ENCODE assay signal across 8 cellular contexts in the genomic region with DNA sequence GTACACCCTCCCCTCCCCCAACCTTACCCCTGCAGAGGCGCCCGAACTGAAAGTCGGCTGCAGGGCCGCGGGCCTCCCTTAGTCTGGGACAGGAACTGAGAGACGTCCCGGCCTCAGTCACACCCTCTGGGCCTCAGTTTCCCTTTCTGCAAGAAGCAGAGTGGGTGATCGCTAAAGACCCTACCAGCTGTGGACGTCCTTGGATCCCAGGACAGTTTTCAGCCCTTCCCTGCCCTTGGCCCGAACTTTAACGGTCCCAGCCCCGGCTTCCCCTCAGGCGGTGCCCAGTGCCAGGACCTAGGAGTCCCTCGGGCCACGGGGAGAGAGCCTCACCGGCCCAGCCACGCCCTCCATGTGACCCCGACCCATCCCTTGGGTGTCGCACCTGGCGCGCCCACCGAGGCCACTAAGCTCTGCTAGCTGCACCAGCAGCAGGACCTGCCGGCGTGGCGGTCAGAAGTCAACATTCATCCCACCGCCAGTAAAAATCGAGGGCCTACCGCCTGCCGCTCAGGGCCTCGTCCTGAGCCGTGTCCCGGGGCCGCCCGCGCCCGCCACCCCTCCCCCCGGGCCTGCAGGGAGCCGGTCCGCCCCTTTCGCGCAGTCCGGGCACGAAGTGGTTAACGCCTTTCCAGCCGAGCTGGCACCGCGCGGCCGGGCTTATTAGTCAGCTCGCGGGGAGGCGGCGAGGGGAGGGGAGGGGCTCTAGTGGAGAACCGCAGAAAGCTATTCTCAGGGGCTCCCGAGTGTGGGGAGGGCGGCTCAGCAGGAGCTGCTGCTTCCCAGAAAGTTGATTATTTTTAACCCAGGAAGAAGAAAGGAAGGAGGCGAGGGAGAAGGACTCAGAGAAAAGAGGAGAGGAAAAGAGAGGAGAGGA.
DNase-seq lines count a peak whose midpoint lies in the region; ATAC-seq and TF ChIP-seq lines count a peak whose summit lies in the region.

No MANE protein-coding gene starts in this region.

- intact Hi-C loops in naive thymus-derived CD4-positive, alpha-beta T cell (cut with micrococcal nuclease), result loop anchor here (1.0 to 5.0 kb wide), 6 partner anchors 8 to 114 kb away; no protein-coding TSS in a partner anchor

- no peaks in the 10 kb centered on the region for H3K27me3 Mint-ChIP-seq in naive thymus-derived CD4-positive, alpha-beta T cell

- H3K9ac ChIP-seq in HUES48 (ENCODE audit: low read depth, low read length), result peak overlapping the region; percentile 52

- DNase-seq in RKO (ENCODE audit: low spot score) (peak; percentile 94), fibroblast of mammary gland (ENCODE audit: low read depth) (peak; percentile 93)
- peak; percentile 69 for DNase-seq in activated effector memory CD4-positive, alpha-beta T cell treated with Interleukin-2 at 50 U/mL for 16 hours
- peak; percentile 26 to 80 (median 49) for DNase-seq in naive thymus-derived CD4-positive, alpha-beta T cell
- DNase-seq in stimulated activated CD8-positive, alpha-beta memory T cell treated with anti-CD3 and anti-CD28 coated beads, Interleukin-7, amount 100 ng/mL, for 24 hours (ENCODE audit: low read depth), result peak; percentile 76

- H3K9me3 ChIP-seq in HUES48 (ENCODE audit: control insufficient read depth, insufficient read depth, low read length), result no peaks in the 10 kb centered on the region
- H3K9me3 ChIP-seq in naive thymus-derived CD4-positive, alpha-beta T cell (ENCODE audit: control insufficient read depth in 2 of 3, low read length in 3 of 3), result no peaks in the 10 kb centered on the region

- peaks cover 0 to 23% (median 0%) of the 10 kb centered on the region in 5 donors for H3K36me3 Mint-ChIP-seq in naive thymus-derived CD4-positive, alpha-beta T cell

- POLR2A ChIA-PET in naive thymus-derived CD4-positive, alpha-beta T cell (lab: Charles Lee), result interaction anchor here (2.1 kb wide), 1 partner anchor 12 kb away, joined by 13 read pairs; no protein-coding TSS in a partner anchor

- ATAC-seq in naive thymus-derived CD4-positive, alpha-beta T cell, result peak; percentile 76
- no peak for ATAC-seq in HG02588 (IDR thresholded peaks at IDR 0.05; ENCODE audit: unreplicated experiment)

- no peaks in the 10 kb centered on the region for H3K36me3 ChIP-seq in HUES48 (ENCODE audit: control insufficient read depth, insufficient read depth, low read length)
- no peaks in the 10 kb centered on the region for H3K36me3 ChIP-seq in naive thymus-derived CD4-positive, alpha-beta T cell (ENCODE audit: control insufficient read depth in 2 of 3, insufficient read depth in 3 of 3, low read length in 3 of 3)

- TF ChIP-seq CTCF in C4-2B (conservative IDR thresholded peaks at IDR 0.05) (no peak), fibroblast of mammary gland (conservative IDR thresholded peaks at IDR 0.05; ENCODE audit: control insufficient read depth, insufficient read depth, low read depth, low read length) (no peak)

- peak overlapping the region in 8 of 9 donors; percentile 40 to 93 (median 75) for H3K27ac Mint-ChIP-seq in naive thymus-derived CD4-positive, alpha-beta T cell

- peak overlapping the region; percentile 73 to 87 (median 82) for H3K4me3 Mint-ChIP-seq in naive thymus-derived CD4-positive, alpha-beta T cell

- H3K9me3 Mint-ChIP-seq in naive thymus-derived CD4-positive, alpha-beta T cell, result no peaks in the 10 kb centered on the region

- H3K27ac ChIP-seq in C4-2B (peak overlapping the region; percentile 99), HUES48 (ENCODE audit: low read depth, low read length) (peak overlapping the region; percentile 96)
- H3K27ac ChIP-seq in naive thymus-derived CD4-positive, alpha-beta T cell (ENCODE audit: low read depth, low read length), result peak overlapping the region; percentile 35

- H3K4me1 Mint-ChIP-seq in naive thymus-derived CD4-positive, alpha-beta T cell, result peaks cover 10 to 45% (median 17%) of the 10 kb centered on the region in 7 donors

- H3K27me3 ChIP-seq in HUES48 (ENCODE audit: control insufficient read depth, insufficient read depth, low read length), result peaks cover 22% of the 10 kb centered on the region
- H3K27me3 ChIP-seq in naive thymus-derived CD4-positive, alpha-beta T cell (ENCODE audit: control insufficient read depth in 2 of 2, insufficient read depth in 2 of 2, low read length in 2 of 2), result no peaks in the 10 kb centered on the region

- peaks cover 37% of the 10 kb centered on the region for H3K4me1 ChIP-seq in HUES48 (ENCODE audit: control insufficient read depth, insufficient read depth, low read length)
- peaks cover 18 to 20% of the 10 kb centered on the region in 2 donors for H3K4me1 ChIP-seq in naive thymus-derived CD4-positive, alpha-beta T cell (ENCODE audit: control insufficient read depth in 2 of 2, insufficient read depth in 2 of 2, low read length in 2 of 2)

- CTCF ChIA-PET in naive thymus-derived CD4-positive, alpha-beta T cell (lab: Charles Lee), result interaction anchor here (0.6 to 0.7 kb wide), 2 partner anchors 74 to 354 kb away, joined by 3 to 4 read pairs; no protein-coding TSS in a partner anchor

- H3K4me3 ChIP-seq in HUES48 (ENCODE audit: low read depth, low read length) (peak overlapping the region; percentile 61), fibroblast of mammary gland (ENCODE audit: control insufficient read depth, low read depth, low read length) (peak overlapping the region; percentile 66)
- peak overlapping the region; percentile 79 for H3K4me3 ChIP-seq in naive thymus-derived CD4-positive, alpha-beta T cell (ENCODE audit: low read length)

Comparison
In these comparisons a context has a peak if more than half of its experiments do, and no peak if none do; other contexts are left out.
1. H3K27ac ChIP-seq: peak in every context shown above with its lines; median percentile 99 in C4-2B; 96 in HUES48; 35 in naive thymus-derived CD4-positive, alpha-beta T cell.